In genomic region chr6:23656257-23656731, GRCh38 we compare ENCODE assay signal across 15 cellular contexts.
DNase-seq lines count a peak whose midpoint lies in the region; ATAC-seq and TF ChIP-seq lines count a peak whose summit lies in the region.
"Had no signal": no experiment of that assay in that cellular context is flagged by ENCODE, and none has a peak within 500 bp of the region (broad histone marks: within the 10 kb centered on the region; RNA-seq: fewer than 3 reads in every experiment).

No MANE protein-coding gene starts in this region.

- no peaks in the 10 kb centered on the region for H3K27me3 Mint-ChIP-seq in Caco-2 (ENCODE audit: insufficient read depth, unreplicated experiment)
- H3K27me3 Mint-ChIP-seq: activated CD4-positive, alpha-beta T cell treated with anti-CD3 and anti-CD28 coated beads, Interleukin-2, amount 10 ng/mL, durations not matched to agents 24 days and 14 days; activated naive CD8-positive, alpha-beta T cell treated with anti-CD3 and anti-CD28 coated beads for 36 hours had no signal

- H3K9me2 ChIP-seq in PC-3 (replicated peaks; ENCODE audit: low read length): no peaks in the 10 kb centered on the region

- BruUV-seq in Caco-2 (replicated peaks; lab: Mats Ljungman, UMichigan) (no TSS peak), PC-3 (replicated peaks; lab: Mats Ljungman, UMichigan) (no TSS peak)

- no peak overlapping the region for H3K4me3 Mint-ChIP-seq in Caco-2 (ENCODE audit: unreplicated experiment)
- H3K4me3 Mint-ChIP-seq: activated CD4-positive, alpha-beta T cell treated with anti-CD3 and anti-CD28 coated beads, Interleukin-2, amount 10 ng/mL, durations not matched to agents 24 days and 14 days; activated naive CD8-positive, alpha-beta T cell treated with anti-CD3 and anti-CD28 coated beads for 36 hours had no signal

- H3K79me2 ChIP-seq in PC-3 (ENCODE audit: low read length): no peaks in the 10 kb centered on the region

- no peak overlapping the region for H3K9ac ChIP-seq in PC-3 (ENCODE audit: low read length)

- H3F3A ChIP-seq in PC-3 (ENCODE audit: low read length, unreplicated experiment): no peaks in the 10 kb centered on the region

- no peaks in the 10 kb centered on the region for H3K36me3 Mint-ChIP-seq in Caco-2 (ENCODE audit: insufficient read depth, unreplicated experiment)
- H3K36me3 Mint-ChIP-seq: activated naive CD8-positive, alpha-beta T cell treated with anti-CD3 and anti-CD28 coated beads for 36 hours had no signal

- no peak for TF ChIP-seq CTCF in Caco-2 (IDR thresholded peaks at IDR 0.05; ENCODE audit: insufficient read depth in 1 of 2, low read depth in 1 of 2, low read length in 1 of 2, severe bottlenecking in 1 of 2, unreplicated experiment in 1 of 2)
- no peak for TF ChIP-seq CTCF in PC-3 (conservative IDR thresholded peaks at IDR 0.05; ENCODE audit: low read depth, low read length)

- H3K4me2 ChIP-seq in PC-3 (ENCODE audit: low read length): no peak overlapping the region

- peak; percentile 96 for DNase-seq in NCI-H146 treated with DMSO at 0.1 percent for 48 hours (lab: John Stamatoyannopoulos, UW; ENCODE audit: unreplicated experiment)
- peak; percentile 42 to 43 for DNase-seq in SHP77 (lab: John Stamatoyannopoulos, UW)
- peak; percentile 20 for DNase-seq in midbrain (lab: John Stamatoyannopoulos, UW)
- no peak for DNase-seq in stimulated activated CD4-positive, alpha-beta T cell treated with anti-CD3 and anti-CD28 coated beads, Interleukin-12 subunit alpha, Interleukin-12 subunit beta, amount 100 ng/mL, for 4 hours
- DNase-seq in Caco-2: no peak
- DNase-seq in PC-3: no peak
- no peak for DNase-seq in activated CD4-positive, alpha-beta T cell treated with anti-CD3 and anti-CD28 coated beads for 48 hours
- DNase-seq: activated CD4-positive, alpha-beta T cell treated with anti-CD3 and anti-CD28 coated beads, Interleukin-2, amount 10 ng/mL, durations not matched to agents 24 days and 14 days; activated naive CD8-positive, alpha-beta T cell treated with anti-CD3 and anti-CD28 coated beads for 36 hours; activated T-cell treated with anti-CD3 and anti-CD28 coated beads, Interleukin-2, amount 50 U/mL, for 1 hour; DMS79 treated with DMSO at 0.1 percent for 48 hours; NCI-H187 treated with DMSO at 0.1 percent for 48 hours; T1000 had no signal

- no peak overlapping the region for H2AFZ ChIP-seq in PC-3 (ENCODE audit: low read length)

- intact Hi-C loops in Caco-2 (cut with micrococcal nuclease; ENCODE audit: unreplicated experiment): no loop called here
- intact Hi-C loops in PC-3 (cut with micrococcal nuclease): no loop called here

- 0 out of 2 replicates have a peak, but pooled peaks cover 4% of the 10 kb centered on the region for H3K4me1 ChIP-seq in Caco-2
- H3K4me1 ChIP-seq in PC-3 (ENCODE audit: insufficient read depth, low read length): peaks cover 7% of the 10 kb centered on the region; the same call in 1 of the 2 replicates
- H3K4me1 ChIP-seq: suprapubic skin had no signal

- H3K27ac ChIP-seq in PC-3 (ENCODE audit: low read length): no peak overlapping the region
- H3K27ac ChIP-seq: suprapubic skin had no signal

- H3K36me3 ChIP-seq in Caco-2 (ENCODE audit: control insufficient read depth, insufficient read depth, low read length) (no peaks in the 10 kb centered on the region), PC-3 (ENCODE audit: low read depth, low read length) (no peaks in the 10 kb centered on the region)
- H3K36me3 ChIP-seq: suprapubic skin had no signal

- H3K9me3 Mint-ChIP-seq in Caco-2 (ENCODE audit: unreplicated experiment): no peaks in the 10 kb centered on the region
- H3K9me3 Mint-ChIP-seq: activated CD4-positive, alpha-beta T cell treated with anti-CD3 and anti-CD28 coated beads, Interleukin-2, amount 10 ng/mL, durations not matched to agents 24 days and 14 days had no signal

- no peak for ATAC-seq in PC-3
- ATAC-seq: Right ventricle myocardium inferior had no signal

- H3K9me3 ChIP-seq in Caco-2: no peaks in the 10 kb centered on the region
- no peaks in the 10 kb centered on the region for H3K9me3 ChIP-seq in PC-3 (ENCODE audit: low read length)
- H3K9me3 ChIP-seq: suprapubic skin had no signal

- peaks cover 7% of the 10 kb centered on the region for H3K4me1 Mint-ChIP-seq in Caco-2 (ENCODE audit: low read depth, unreplicated experiment)
- H3K4me1 Mint-ChIP-seq: activated CD4-positive, alpha-beta T cell treated with anti-CD3 and anti-CD28 coated beads, Interleukin-2, amount 10 ng/mL, durations not matched to agents 24 days and 14 days; activated naive CD8-positive, alpha-beta T cell treated with anti-CD3 and anti-CD28 coated beads for 36 hours had no signal

- POLR2A ChIA-PET in Caco-2 (lab: Charles Lee): no interaction called here
- POLR2A ChIA-PET in PC-3 (lab: Charles Lee; ENCODE audit: unreplicated experiment): no interaction called here

- no peak overlapping the region for H3K27ac Mint-ChIP-seq in Caco-2 (ENCODE audit: unreplicated experiment)
- H3K27ac Mint-ChIP-seq: activated CD4-positive, alpha-beta T cell treated with anti-CD3 and anti-CD28 coated beads, Interleukin-2, amount 10 ng/mL, durations not matched to agents 24 days and 14 days; activated naive CD8-positive, alpha-beta T cell treated with anti-CD3 and anti-CD28 coated beads for 36 hours had no signal

- CTCF ChIA-PET in Caco-2 (lab: Charles Lee) (no interaction called here), PC-3 (lab: Charles Lee) (no interaction called here)

- H4K20me1 ChIP-seq in PC-3 (ENCODE audit: low read length): no peaks in the 10 kb centered on the region

- H3K4me3 ChIP-seq in Caco-2 (ENCODE audit: low read depth, low read length) (no peak overlapping the region), PC-3 (ENCODE audit: low read length) (no peak overlapping the region)
- H3K4me3 ChIP-seq: suprapubic skin had no signal

- H3K27me3 ChIP-seq in Caco-2 (replicated peaks; ENCODE audit: control insufficient read depth, insufficient read depth, low read length) (no peaks in the 10 kb centered on the region), PC-3 (ENCODE audit: low read length) (no peaks in the 10 kb centered on the region)
- H3K27me3 ChIP-seq: suprapubic skin had no signal

Comparison
In these comparisons a context has a peak if more than half of its experiments do, and no peak if none do; other contexts are left out.
1. DNase-seq: peak in NCI-H146 treated with DMSO at 0.1 percent for 48 hours (single experiment), SHP77 (2 of 2) and midbrain (single experiment); none in stimulated activated CD4-positive, alpha-beta T cell treated with anti-CD3 and anti-CD28 coated beads, Interleukin-12 subunit alpha, Interleukin-12 subunit beta, amount 100 ng/mL, for 4 hours (single experiment), Caco-2 (0 of 2), PC-3 (single experiment) and activated CD4-positive, alpha-beta T cell treated with anti-CD3 and anti-CD28 coated beads for 48 hours (single experiment).